29 cellular contexts compared by ENCODE assay signal in genomic region chr6:46521464-46521971, GRCh38. TPM values are rescaled to one million over a fixed set of nuclear protein-coding genes. Genes with fewer than 3 reads are reported as not detected.
DNase-seq lines count a peak whose midpoint lies in the region; ATAC-seq, FAIRE-seq and TF ChIP-seq lines count a peak whose summit lies in the region.
"Had no signal": no experiment of that assay in that cellular context is flagged by ENCODE, and none has a peak within 500 bp of the region (broad histone marks: within the 10 kb centered on the region; RNA-seq: fewer than 3 reads in every experiment).

No MANE protein-coding gene starts in this region.

- H3K9me3 ChIP-seq in gastroesophageal sphincter (no peaks in the 10 kb centered on the region), pancreas (no peaks in the 10 kb centered on the region), HAP-1 (no peaks in the 10 kb centered on the region)
- H3K9me3 ChIP-seq: psoas muscle had no signal

- H3K36me3 ChIP-seq in gastroesophageal sphincter (no peaks in the 10 kb centered on the region), pancreas (no peaks in the 10 kb centered on the region), HAP-1 (replicated peaks) (no peaks in the 10 kb centered on the region)

- no peak for TF ChIP-seq POLR2A in gastroesophageal sphincter (IDR thresholded peaks at IDR 0.05)

- H3K4me1 ChIP-seq in gastroesophageal sphincter (peaks cover 3 to 47% (median 9%) of the 10 kb centered on the region in 3 donors), pancreas (no peaks in the 10 kb centered on the region), HAP-1 (no peaks in the 10 kb centered on the region)
- H3K4me1 ChIP-seq: psoas muscle had no signal

- DNase-seq in H4 (ENCODE audit: low spot score) (peak; percentile 60), cardiac fibroblast (ENCODE audit: low read depth in 2 of 2) (peak; percentile 5 to 13), pancreas (no peak), OCI-M1 (lab: John Stamatoyannopoulos, UW) (no peak), HAP-1 (ENCODE audit: low spot score in 2 of 2) (no peak)
- no peak for DNase-seq in activated T-helper 1 cell treated with anti-CD3 and anti-CD28 coated beads, Interleukin-12 subunit alpha, Interleukin-12 subunit beta, Interleukin-2, Interleukin-4 antibody, amounts not matched to agents 30 ng/mL and 10 ng/mL and 1 ng/mL, durations not matched to agents 14 hours and 24 hours and 36 hours (ENCODE audit: low spot score)
- no peak for DNase-seq in activated CD4-positive, alpha-beta T cell treated with anti-CD3 and anti-CD28 coated beads for 48 hours
- DNase-seq: activated CD4-positive, alpha-beta memory T cell treated with anti-CD3 and anti-CD28 coated beads for 36 hours; activated effector memory CD4-positive, alpha-beta T cell treated with Interleukin-2 at 50 U/mL for 16 hours; activated naive CD8-positive, alpha-beta T cell treated with anti-CD3 and anti-CD28 coated beads, Interleukin-2, amount 10 ng/mL, durations not matched to agents 7 days and 5 days; cortex of kidney; DMS53; GOT3; hippocampal formation; NCI-H187; NCI-H524 treated with DMSO at 0.1 percent for 48 hours; NK-92 treated with Interleukin-12 subunit alpha and Interleukin-12 subunit beta, amount 100 ng/mL, for 24 hours; psoas muscle; small intestine; stimulated activated CD4-positive, alpha-beta T cell treated with anti-CD3 and anti-CD28 coated beads, Interleukin-2, amount 100 ng/mL, for 24 hours; T-cell had no signal

- H3K27ac Mint-ChIP-seq in activated T-helper 1 cell treated with anti-CD3 and anti-CD28 coated beads, Interleukin-12 subunit alpha, Interleukin-12 subunit beta, Interleukin-2, Interleukin-4 antibody, amounts not matched to agents 30 ng/mL and 10 ng/mL and 1 ng/mL, durations not matched to agents 14 hours and 24 hours and 36 hours, result no peak overlapping the region
- H3K27ac Mint-ChIP-seq: activated CD4-positive, alpha-beta memory T cell treated with anti-CD3 and anti-CD28 coated beads for 36 hours; activated naive CD8-positive, alpha-beta T cell treated with anti-CD3 and anti-CD28 coated beads, Interleukin-2, amount 10 ng/mL, durations not matched to agents 7 days and 5 days; T-cell had no signal

- H3K4me3 Mint-ChIP-seq in activated T-helper 1 cell treated with anti-CD3 and anti-CD28 coated beads, Interleukin-12 subunit alpha, Interleukin-12 subunit beta, Interleukin-2, Interleukin-4 antibody, amounts not matched to agents 30 ng/mL and 10 ng/mL and 1 ng/mL, durations not matched to agents 14 hours and 24 hours and 36 hours, result no peak overlapping the region
- H3K4me3 Mint-ChIP-seq: activated CD4-positive, alpha-beta memory T cell treated with anti-CD3 and anti-CD28 coated beads for 36 hours; activated naive CD8-positive, alpha-beta T cell treated with anti-CD3 and anti-CD28 coated beads, Interleukin-2, amount 10 ng/mL, durations not matched to agents 7 days and 5 days; T-cell had no signal

- TF ChIP-seq EP300 in gastroesophageal sphincter (IDR thresholded peaks at IDR 0.05), result no peak

- H3K9me3 Mint-ChIP-seq in activated T-helper 1 cell treated with anti-CD3 and anti-CD28 coated beads, Interleukin-12 subunit alpha, Interleukin-12 subunit beta, Interleukin-2, Interleukin-4 antibody, amounts not matched to agents 30 ng/mL and 10 ng/mL and 1 ng/mL, durations not matched to agents 14 hours and 24 hours and 36 hours, result no peaks in the 10 kb centered on the region
- H3K9me3 Mint-ChIP-seq: activated CD4-positive, alpha-beta memory T cell treated with anti-CD3 and anti-CD28 coated beads for 36 hours; activated naive CD8-positive, alpha-beta T cell treated with anti-CD3 and anti-CD28 coated beads, Interleukin-2, amount 10 ng/mL, durations not matched to agents 7 days and 5 days; T-cell had no signal

- H3K4me3 ChIP-seq in cardiac fibroblast (replicated peaks in 1 of 2; ENCODE audit: low read depth in 2 of 2, low read length in 2 of 2) (no peak overlapping the region), gastroesophageal sphincter (no peak overlapping the region), pancreas (no peak overlapping the region), HAP-1 (no peak overlapping the region)
- H3K4me3 ChIP-seq: lung, psoas muscle had no signal

- no peaks in the 10 kb centered on the region for H3K36me3 Mint-ChIP-seq in activated T-helper 1 cell treated with anti-CD3 and anti-CD28 coated beads, Interleukin-12 subunit alpha, Interleukin-12 subunit beta, Interleukin-2, Interleukin-4 antibody, amounts not matched to agents 30 ng/mL and 10 ng/mL and 1 ng/mL, durations not matched to agents 14 hours and 24 hours and 36 hours (ENCODE audit: low read depth)
- H3K36me3 Mint-ChIP-seq: activated CD4-positive, alpha-beta memory T cell treated with anti-CD3 and anti-CD28 coated beads for 36 hours; activated naive CD8-positive, alpha-beta T cell treated with anti-CD3 and anti-CD28 coated beads, Interleukin-2, amount 10 ng/mL, durations not matched to agents 7 days and 5 days; T-cell had no signal

- H3K27ac ChIP-seq in gastroesophageal sphincter (peak overlapping the region; percentile 38 to 75 (median 57)), pancreas (no peak overlapping the region)
- H3K27ac ChIP-seq: KMS-11, psoas muscle had no signal

- peak; percentile 23 for FAIRE-seq in pancreas (lab: Jason Lieb, UNC)
- FAIRE-seq: G401.6, GM18507, HTR-8/SVneo, small intestine had no signal

- intact Hi-C loops in pancreas (cut with DNase I), result no loop called here
- intact Hi-C loops in activated T-helper 1 cell treated with anti-CD3 and anti-CD28 coated beads, Interleukin-12 subunit alpha, Interleukin-12 subunit beta, Interleukin-2, Interleukin-4 antibody, amounts not matched to agents 30 ng/mL and 10 ng/mL and 1 ng/mL, durations not matched to agents 14 hours and 24 hours and 36 hours (cut with micrococcal nuclease), result no loop called here

- peak; percentile 50 for ATAC-seq in gastroesophageal sphincter
- ATAC-seq in pancreas, result peak in 1 of 4 donors; percentile 22
- ATAC-seq: Panc1, psoas muscle, T-cell had no signal

- TF ChIP-seq CTCF in cardiac fibroblast (IDR thresholded peaks at IDR 0.05; ENCODE audit: low read depth, low read length), result no peak
- TF ChIP-seq CTCF in gastroesophageal sphincter (IDR thresholded peaks at IDR 0.05), result no peak
- TF ChIP-seq CTCF in pancreas (IDR thresholded peaks at IDR 0.05), result no peak

- no peaks in the 10 kb centered on the region for H3K27me3 ChIP-seq in gastroesophageal sphincter
- H3K27me3 ChIP-seq in pancreas, result no peaks in the 10 kb centered on the region
- H3K27me3 ChIP-seq in HAP-1 (ENCODE audit: low read depth), result no peaks in the 10 kb centered on the region

- no peaks in the 10 kb centered on the region for H3K4me1 Mint-ChIP-seq in activated T-helper 1 cell treated with anti-CD3 and anti-CD28 coated beads, Interleukin-12 subunit alpha, Interleukin-12 subunit beta, Interleukin-2, Interleukin-4 antibody, amounts not matched to agents 30 ng/mL and 10 ng/mL and 1 ng/mL, durations not matched to agents 14 hours and 24 hours and 36 hours (ENCODE audit: low read depth)
- H3K4me1 Mint-ChIP-seq: activated naive CD8-positive, alpha-beta T cell treated with anti-CD3 and anti-CD28 coated beads, Interleukin-2, amount 10 ng/mL, durations not matched to agents 7 days and 5 days; T-cell had no signal

- no peaks in the 10 kb centered on the region for H3K27me3 Mint-ChIP-seq in activated T-helper 1 cell treated with anti-CD3 and anti-CD28 coated beads, Interleukin-12 subunit alpha, Interleukin-12 subunit beta, Interleukin-2, Interleukin-4 antibody, amounts not matched to agents 30 ng/mL and 10 ng/mL and 1 ng/mL, durations not matched to agents 14 hours and 24 hours and 36 hours (ENCODE audit: insufficient read depth)

- in situ Hi-C loops in HAP-1 (cut with MboI; ENCODE audit: low sequenced_read_pairs), result no loop called here

RNA-seq across cellular contexts. Expression of gene RCAN2, which starts 30.3 kb away (rescaled TPM):
- 0.43 and 1.0 TPM in 2 replicates for total RNA-seq in H4 (2014; rRNA removed; shearing (Covaris generic))
- 100 to 1,000 TPM in 2 of 4 donors, 10 to 100 TPM in 2; 46.9 to 289 (median 171) TPM for total RNA-seq in gastroesophageal sphincter
- total RNA-seq in pancreas, result 1 to 10 TPM; 1.7 to 7.4 (median 3.3) TPM
- polyA plus RNA-seq in pancreas, result 10 to 100 TPM in 1 of 2 donors, 1 to 10 TPM in 1; 2.9 to 19.0 TPM
- 0.44 and 0.59 TPM in 2 replicates for total RNA-seq in activated T-helper 1 cell treated with anti-CD3 and anti-CD28 coated beads, Interleukin-12 subunit alpha, Interleukin-12 subunit beta, Interleukin-2, Interleukin-4 antibody, amounts not matched to agents 30 ng/mL and 10 ng/mL and 1 ng/mL, durations not matched to agents 14 hours and 24 hours and 36 hours
- total RNA-seq: A673 had no signal

Comparison
In these comparisons a context has a peak if more than half of its experiments do, and no peak if none do; other contexts are left out.
1. DNase-seq: peak in H4 (single experiment) and cardiac fibroblast (2 of 2); none in pancreas (0 of 6), activated T-helper 1 cell treated with anti-CD3 and anti-CD28 coated beads, Interleukin-12 subunit alpha, Interleukin-12 subunit beta, Interleukin-2, Interleukin-4 antibody, amounts not matched to agents 30 ng/mL and 10 ng/mL and 1 ng/mL, durations not matched to agents 14 hours and 24 hours and 36 hours (single experiment), activated CD4-positive, alpha-beta T cell treated with anti-CD3 and anti-CD28 coated beads for 48 hours (single experiment), OCI-M1 (single experiment) and HAP-1 (0 of 2).
2. H3K27ac ChIP-seq: peak in gastroesophageal sphincter (4 of 4); none in pancreas (0 of 4).
3. RNA of gene RCAN2, which starts 30.3 kb away (total RNA-seq): 46.9 to 289 TPM in gastroesophageal sphincter; 1.7 to 7.4 TPM in pancreas, 0.43 to 1.0 TPM in H4 and 0.44 to 0.59 TPM in activated T-helper 1 cell treated with anti-CD3 and anti-CD28 coated beads, Interleukin-12 subunit alpha, Interleukin-12 subunit beta, Interleukin-2, Interleukin-4 antibody, amounts not matched to agents 30 ng/mL and 10 ng/mL and 1 ng/mL, durations not matched to agents 14 hours and 24 hours and 36 hours; every median in the first group is over 4 times any median in the second.